In the genomic region with DNA sequence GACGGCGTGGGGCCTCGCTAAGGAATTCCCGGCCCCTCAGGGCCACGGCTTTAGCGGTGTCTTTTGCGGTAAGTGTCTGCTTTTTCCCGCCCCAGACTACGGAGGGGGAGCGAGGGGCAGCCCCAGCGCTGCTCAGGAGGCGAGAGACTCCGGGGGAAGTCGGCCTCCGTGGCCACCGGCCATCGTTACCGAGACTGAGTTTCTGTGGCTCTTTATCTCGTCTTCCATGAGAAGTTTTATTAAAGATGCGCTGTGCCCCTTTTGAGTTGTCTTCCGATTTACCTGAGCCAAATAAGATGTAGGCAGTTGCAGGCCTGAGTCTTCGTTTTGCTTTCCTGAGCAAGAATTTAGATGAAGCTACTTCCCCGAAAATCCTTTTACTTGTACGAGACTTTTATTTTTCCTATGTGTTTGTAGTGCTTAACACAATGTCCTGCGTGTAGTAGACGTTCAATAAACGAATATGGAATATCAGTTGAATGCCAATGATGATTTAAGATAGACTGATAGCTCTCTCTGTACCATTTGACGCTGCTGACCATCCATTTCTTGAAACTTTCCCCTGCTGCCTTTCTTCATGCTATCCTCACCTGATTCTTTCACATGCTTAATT, we compare ENCODE assay signal across 1 cellular context.
TF ChIP-seq lines count a peak whose summit lies in the region.

No MANE protein-coding gene starts in this region.

TF ChIP-seq in HepG2, 621 proteins besides CTCF, POLR2A, EP300 and RAD21 (continued from another document and continues in another):
- TF ChIP-seq, protein P1, sequence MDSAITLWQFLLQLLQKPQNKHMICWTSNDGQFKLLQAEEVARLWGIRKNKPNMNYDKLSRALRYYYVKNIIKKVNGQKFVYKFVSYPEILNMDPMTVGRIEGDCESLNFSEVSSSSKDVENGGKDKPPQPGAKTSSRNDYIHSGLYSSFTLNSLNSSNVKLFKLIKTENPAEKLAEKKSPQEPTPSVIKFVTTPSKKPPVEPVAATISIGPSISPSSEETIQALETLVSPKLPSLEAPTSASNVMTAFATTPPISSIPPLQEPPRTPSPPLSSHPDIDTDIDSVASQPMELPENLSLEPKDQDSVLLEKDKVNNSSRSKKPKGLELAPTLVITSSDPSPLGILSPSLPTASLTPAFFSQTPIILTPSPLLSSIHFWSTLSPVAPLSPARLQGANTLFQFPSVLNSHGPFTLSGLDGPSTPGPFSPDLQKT (CRISPR knock-in tag; IDR thresholded peaks at IDR 0.05; ENCODE audit: borderline replicate concordance), result no peak
- TF ChIP-seq, protein P2, sequence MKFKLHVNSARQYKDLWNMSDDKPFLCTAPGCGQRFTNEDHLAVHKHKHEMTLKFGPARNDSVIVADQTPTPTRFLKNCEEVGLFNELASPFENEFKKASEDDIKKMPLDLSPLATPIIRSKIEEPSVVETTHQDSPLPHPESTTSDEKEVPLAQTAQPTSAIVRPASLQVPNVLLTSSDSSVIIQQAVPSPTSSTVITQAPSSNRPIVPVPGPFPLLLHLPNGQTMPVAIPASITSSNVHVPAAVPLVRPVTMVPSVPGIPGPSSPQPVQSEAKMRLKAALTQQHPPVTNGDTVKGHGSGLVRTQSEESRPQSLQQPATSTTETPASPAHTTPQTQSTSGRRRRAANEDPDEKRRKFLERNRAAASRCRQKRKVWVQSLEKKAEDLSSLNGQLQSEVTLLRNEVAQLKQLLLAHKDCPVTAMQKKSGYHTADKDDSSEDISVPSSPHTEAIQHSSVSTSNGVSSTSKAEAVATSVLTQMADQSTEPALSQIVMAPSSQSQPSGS (CRISPR knock-in tag; IDR thresholded peaks at IDR 0.05), result no peak
- TF ChIP-seq ZNF383 (CRISPR knock-in tag; IDR thresholded peaks at IDR 0.05; ENCODE audit: borderline replicate concordance) (no peak), MEIS2 (CRISPR knock-in tag; IDR thresholded peaks at IDR 0.05) (peak; percentile 71; the same call in 1 of the 2 replicates), HNF4A (CRISPR knock-in tag; IDR thresholded peaks at IDR 0.05) (no peak), ZNF788 (CRISPR knock-in tag; IDR thresholded peaks at IDR 0.05; ENCODE audit: borderline replicate concordance) (peak; percentile 13; the same call in 1 of the 2 replicates), PLRG1 (conservative IDR thresholded peaks at IDR 0.05) (no peak), PAWR (CRISPR knock-in tag; IDR thresholded peaks at IDR 0.05; ENCODE audit: borderline replicate concordance) (no peak), BCL6 (CRISPR knock-in tag; IDR thresholded peaks at IDR 0.05) (no peak), NAIF1 (CRISPR knock-in tag; IDR thresholded peaks at IDR 0.05; ENCODE audit: borderline replicate concordance) (no peak), IRF2 (CRISPR knock-in tag; IDR thresholded peaks at IDR 0.05) (no peak), KDM5A (IDR thresholded peaks at IDR 0.05; ENCODE audit: borderline replicate concordance, low read length) (peak; percentile 19; the same call in 1 of the 2 replicates), MED13 (CRISPR knock-in tag; IDR thresholded peaks at IDR 0.05) (no peak), ZBTB7A (CRISPR knock-in tag; IDR thresholded peaks at IDR 0.05) (no peak), ZNF264 (CRISPR knock-in tag; IDR thresholded peaks at IDR 0.05) (no peak), ZNF543 (CRISPR knock-in tag; IDR thresholded peaks at IDR 0.05) (no peak), CAMTA2 (CRISPR knock-in tag; IDR thresholded peaks at IDR 0.05; ENCODE audit: borderline replicate concordance) (no peak; the same call in 1 of the 2 replicates), ZNF629 (CRISPR knock-in tag; conservative IDR thresholded peaks at IDR 0.05) (no peak; the same call in 1 of the 2 replicates), ZNF256 (CRISPR knock-in tag; conservative IDR thresholded peaks at IDR 0.05) (peak; percentile 96), MBD4 (IDR thresholded peaks at IDR 0.05; ENCODE audit: borderline replicate concordance, low read length) (no peak), ZNF460 (CRISPR knock-in tag; IDR thresholded peaks at IDR 0.05; ENCODE audit: borderline replicate concordance) (no peak), ASH2L (IDR thresholded peaks at IDR 0.05; ENCODE audit: insufficient read length, low read depth, low read length) (no peak), HES4 (CRISPR knock-in tag; IDR thresholded peaks at IDR 0.05; ENCODE audit: borderline replicate concordance) (no peak), KLF12 (CRISPR knock-in tag; IDR thresholded peaks at IDR 0.05; ENCODE audit: borderline replicate concordance) (no peak), ZNF777 (CRISPR knock-in tag; IDR thresholded peaks at IDR 0.05) (no peak), NR2F1 (CRISPR knock-in tag; IDR thresholded peaks at IDR 0.05) (0 out of 4 replicates have a peak, but pooled peaks of 1 of the 2 experiments have one; percentile 2), ZKSCAN8 (CRISPR knock-in tag; IDR thresholded peaks at IDR 0.05; ENCODE audit: borderline replicate concordance) (no peak), ZNF883 (CRISPR knock-in tag; IDR thresholded peaks at IDR 0.05; ENCODE audit: not compliant biosample characterization) (peak; percentile 61), ZNF329 (CRISPR knock-in tag; IDR thresholded peaks at IDR 0.05; ENCODE audit: low read depth) (no peak), HIVEP1 (CRISPR knock-in tag; IDR thresholded peaks at IDR 0.05) (0 out of 2 replicates have a peak, but pooled peaks have one; percentile 21), GPN1 (CRISPR knock-in tag; IDR thresholded peaks at IDR 0.05; ENCODE audit: borderline replicate concordance) (peak; percentile 89; the same call in 1 of the 2 replicates), NCOR1 (IDR thresholded peaks at IDR 0.05; ENCODE audit: borderline replicate concordance, low read length) (no peak), SOX5 (CRISPR knock-in tag; IDR thresholded peaks at IDR 0.05; ENCODE audit: borderline replicate concordance) (no peak), KMT2A (CRISPR knock-in tag; IDR thresholded peaks at IDR 0.05) (peak; percentile 96; the same call in 1 of the 2 replicates), ZNF850 (CRISPR knock-in tag; conservative IDR thresholded peaks at IDR 0.05) (no peak), ZNF709 (CRISPR knock-in tag; IDR thresholded peaks at IDR 0.05) (no peak), NFATC3 (CRISPR knock-in tag; IDR thresholded peaks at IDR 0.05) (no peak), ZNF816 (CRISPR knock-in tag; IDR thresholded peaks at IDR 0.05; ENCODE audit: borderline replicate concordance) (no peak; the same call in 1 of the 2 replicates)
- TF ChIP-seq, protein P3, sequence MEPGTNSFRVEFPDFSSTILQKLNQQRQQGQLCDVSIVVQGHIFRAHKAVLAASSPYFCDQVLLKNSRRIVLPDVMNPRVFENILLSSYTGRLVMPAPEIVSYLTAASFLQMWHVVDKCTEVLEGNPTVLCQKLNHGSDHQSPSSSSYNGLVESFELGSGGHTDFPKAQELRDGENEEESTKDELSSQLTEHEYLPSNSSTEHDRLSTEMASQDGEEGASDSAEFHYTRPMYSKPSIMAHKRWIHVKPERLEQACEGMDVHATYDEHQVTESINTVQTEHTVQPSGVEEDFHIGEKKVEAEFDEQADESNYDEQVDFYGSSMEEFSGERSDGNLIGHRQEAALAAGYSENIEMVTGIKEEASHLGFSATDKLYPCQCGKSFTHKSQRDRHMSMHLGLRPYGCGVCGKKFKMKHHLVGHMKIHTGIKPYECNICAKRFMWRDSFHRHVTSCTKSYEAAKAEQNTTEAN (CRISPR knock-in tag; conservative IDR thresholded peaks at IDR 0.05), result no peak
- TF ChIP-seq, protein P4, sequence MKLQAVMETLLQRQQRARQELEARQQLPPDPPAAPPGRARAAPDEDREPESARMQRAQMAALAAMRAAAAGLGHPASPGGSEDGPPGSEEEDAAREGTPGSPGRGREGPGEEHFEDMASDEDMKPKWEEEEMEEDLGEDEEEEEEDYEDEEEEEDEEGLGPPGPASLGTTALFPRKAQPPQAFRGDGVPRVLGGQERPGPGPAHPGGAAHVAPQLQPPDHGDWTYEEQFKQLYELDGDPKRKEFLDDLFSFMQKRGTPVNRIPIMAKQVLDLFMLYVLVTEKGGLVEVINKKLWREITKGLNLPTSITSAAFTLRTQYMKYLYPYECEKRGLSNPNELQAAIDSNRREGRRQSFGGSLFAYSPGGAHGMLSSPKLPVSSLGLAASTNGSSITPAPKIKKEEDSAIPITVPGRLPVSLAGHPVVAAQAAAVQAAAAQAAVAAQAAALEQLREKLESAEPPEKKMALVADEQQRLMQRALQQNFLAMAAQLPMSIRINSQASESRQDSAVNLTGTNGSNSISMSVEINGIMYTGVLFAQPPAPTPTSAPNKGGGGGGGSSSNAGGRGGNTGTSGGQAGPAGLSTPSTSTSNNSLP (IDR thresholded peaks at IDR 0.05; ENCODE audit: low read depth, low read length), result no peak
- TF ChIP-seq, protein P5, sequence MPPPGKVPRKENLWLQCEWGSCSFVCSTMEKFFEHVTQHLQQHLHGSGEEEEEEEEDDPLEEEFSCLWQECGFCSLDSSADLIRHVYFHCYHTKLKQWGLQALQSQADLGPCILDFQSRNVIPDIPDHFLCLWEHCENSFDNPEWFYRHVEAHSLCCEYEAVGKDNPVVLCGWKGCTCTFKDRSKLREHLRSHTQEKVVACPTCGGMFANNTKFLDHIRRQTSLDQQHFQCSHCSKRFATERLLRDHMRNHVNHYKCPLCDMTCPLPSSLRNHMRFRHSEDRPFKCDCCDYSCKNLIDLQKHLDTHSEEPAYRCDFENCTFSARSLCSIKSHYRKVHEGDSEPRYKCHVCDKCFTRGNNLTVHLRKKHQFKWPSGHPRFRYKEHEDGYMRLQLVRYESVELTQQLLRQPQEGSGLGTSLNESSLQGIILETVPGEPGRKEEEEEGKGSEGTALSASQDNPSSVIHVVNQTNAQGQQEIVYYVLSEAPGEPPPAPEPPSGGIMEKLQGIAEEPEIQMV (CRISPR knock-in tag; IDR thresholded peaks at IDR 0.05; ENCODE audit: low read depth), result no peak
- TF ChIP-seq, protein P6, sequence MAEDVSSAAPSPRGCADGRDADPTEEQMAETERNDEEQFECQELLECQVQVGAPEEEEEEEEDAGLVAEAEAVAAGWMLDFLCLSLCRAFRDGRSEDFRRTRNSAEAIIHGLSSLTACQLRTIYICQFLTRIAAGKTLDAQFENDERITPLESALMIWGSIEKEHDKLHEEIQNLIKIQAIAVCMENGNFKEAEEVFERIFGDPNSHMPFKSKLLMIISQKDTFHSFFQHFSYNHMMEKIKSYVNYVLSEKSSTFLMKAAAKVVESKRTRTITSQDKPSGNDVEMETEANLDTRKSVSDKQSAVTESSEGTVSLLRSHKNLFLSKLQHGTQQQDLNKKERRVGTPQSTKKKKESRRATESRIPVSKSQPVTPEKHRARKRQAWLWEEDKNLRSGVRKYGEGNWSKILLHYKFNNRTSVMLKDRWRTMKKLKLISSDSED (CRISPR knock-in tag; IDR thresholded peaks at IDR 0.05), result no peak
- TF ChIP-seq, protein P7, sequence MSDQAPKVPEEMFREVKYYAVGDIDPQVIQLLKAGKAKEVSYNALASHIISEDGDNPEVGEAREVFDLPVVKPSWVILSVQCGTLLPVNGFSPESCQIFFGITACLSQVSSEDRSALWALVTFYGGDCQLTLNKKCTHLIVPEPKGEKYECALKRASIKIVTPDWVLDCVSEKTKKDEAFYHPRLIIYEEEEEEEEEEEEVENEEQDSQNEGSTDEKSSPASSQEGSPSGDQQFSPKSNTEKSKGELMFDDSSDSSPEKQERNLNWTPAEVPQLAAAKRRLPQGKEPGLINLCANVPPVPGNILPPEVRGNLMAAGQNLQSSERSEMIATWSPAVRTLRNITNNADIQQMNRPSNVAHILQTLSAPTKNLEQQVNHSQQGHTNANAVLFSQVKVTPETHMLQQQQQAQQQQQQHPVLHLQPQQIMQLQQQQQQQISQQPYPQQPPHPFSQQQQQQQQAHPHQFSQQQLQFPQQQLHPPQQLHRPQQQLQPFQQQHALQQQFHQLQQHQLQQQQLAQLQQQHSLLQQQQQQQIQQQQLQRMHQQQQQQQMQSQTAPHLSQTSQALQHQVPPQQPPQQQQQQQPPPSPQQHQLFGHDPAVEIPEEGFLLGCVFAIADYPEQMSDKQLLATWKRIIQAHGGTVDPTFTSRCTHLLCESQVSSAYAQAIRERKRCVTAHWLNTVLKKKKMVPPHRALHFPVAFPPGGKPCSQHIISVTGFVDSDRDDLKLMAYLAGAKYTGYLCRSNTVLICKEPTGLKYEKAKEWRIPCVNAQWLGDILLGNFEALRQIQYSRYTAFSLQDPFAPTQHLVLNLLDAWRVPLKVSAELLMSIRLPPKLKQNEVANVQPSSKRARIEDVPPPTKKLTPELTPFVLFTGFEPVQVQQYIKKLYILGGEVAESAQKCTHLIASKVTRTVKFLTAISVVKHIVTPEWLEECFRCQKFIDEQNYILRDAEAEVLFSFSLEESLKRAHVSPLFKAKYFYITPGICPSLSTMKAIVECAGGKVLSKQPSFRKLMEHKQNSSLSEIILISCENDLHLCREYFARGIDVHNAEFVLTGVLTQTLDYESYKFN (CRISPR knock-in tag; conservative IDR thresholded peaks at IDR 0.05), result no peak
- TF ChIP-seq, protein P8, sequence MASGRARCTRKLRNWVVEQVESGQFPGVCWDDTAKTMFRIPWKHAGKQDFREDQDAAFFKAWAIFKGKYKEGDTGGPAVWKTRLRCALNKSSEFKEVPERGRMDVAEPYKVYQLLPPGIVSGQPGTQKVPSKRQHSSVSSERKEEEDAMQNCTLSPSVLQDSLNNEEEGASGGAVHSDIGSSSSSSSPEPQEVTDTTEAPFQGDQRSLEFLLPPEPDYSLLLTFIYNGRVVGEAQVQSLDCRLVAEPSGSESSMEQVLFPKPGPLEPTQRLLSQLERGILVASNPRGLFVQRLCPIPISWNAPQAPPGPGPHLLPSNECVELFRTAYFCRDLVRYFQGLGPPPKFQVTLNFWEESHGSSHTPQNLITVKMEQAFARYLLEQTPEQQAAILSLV (CRISPR knock-in tag; IDR thresholded peaks at IDR 0.05; ENCODE audit: borderline replicate concordance), result no peak
- TF ChIP-seq, protein P9, sequence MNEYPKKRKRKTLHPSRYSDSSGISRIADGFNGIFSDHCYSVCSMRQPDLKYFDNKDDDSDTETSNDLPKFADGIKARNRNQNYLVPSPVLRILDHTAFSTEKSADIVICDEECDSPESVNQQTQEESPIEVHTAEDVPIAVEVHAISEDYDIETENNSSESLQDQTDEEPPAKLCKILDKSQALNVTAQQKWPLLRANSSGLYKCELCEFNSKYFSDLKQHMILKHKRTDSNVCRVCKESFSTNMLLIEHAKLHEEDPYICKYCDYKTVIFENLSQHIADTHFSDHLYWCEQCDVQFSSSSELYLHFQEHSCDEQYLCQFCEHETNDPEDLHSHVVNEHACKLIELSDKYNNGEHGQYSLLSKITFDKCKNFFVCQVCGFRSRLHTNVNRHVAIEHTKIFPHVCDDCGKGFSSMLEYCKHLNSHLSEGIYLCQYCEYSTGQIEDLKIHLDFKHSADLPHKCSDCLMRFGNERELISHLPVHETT (CRISPR knock-in tag; conservative IDR thresholded peaks at IDR 0.05), result no peak
- TF ChIP-seq, protein P10, sequence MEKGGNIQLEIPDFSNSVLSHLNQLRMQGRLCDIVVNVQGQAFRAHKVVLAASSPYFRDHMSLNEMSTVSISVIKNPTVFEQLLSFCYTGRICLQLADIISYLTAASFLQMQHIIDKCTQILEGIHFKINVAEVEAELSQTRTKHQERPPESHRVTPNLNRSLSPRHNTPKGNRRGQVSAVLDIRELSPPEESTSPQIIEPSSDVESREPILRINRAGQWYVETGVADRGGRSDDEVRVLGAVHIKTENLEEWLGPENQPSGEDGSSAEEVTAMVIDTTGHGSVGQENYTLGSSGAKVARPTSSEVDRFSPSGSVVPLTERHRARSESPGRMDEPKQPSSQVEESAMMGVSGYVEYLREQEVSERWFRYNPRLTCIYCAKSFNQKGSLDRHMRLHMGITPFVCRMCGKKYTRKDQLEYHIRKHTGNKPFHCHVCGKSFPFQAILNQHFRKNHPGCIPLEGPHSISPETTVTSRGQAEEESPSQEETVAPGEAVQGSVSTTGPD (CRISPR knock-in tag; IDR thresholded peaks at IDR 0.05), result peak; percentile 5; the same call in 1 of the 2 replicates
